In the genomic region with DNA sequence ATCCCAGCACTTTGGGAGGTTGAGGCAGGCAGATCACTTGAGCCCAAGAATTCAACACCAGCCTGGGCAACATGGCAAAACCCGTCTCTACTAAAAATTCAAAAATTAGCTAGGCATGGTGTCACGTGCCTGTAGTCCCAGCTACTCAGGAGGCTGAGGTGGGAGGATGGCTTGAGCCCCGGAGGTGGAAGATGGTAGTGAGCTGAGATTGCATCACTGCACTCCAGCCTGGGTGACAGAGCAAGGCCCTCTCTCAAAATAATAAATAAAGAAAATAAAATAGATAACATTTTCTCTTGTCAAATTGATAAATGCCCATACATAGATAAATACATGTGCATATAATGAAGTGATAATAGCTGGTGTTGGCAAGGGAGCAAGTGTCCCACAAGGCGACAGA, we compare ENCODE assay signal across 16 cellular contexts. TPM values are rescaled to one million over a fixed set of nuclear protein-coding genes. Genes with fewer than 3 reads are reported as not detected.
DNase-seq lines count a peak whose midpoint lies in the region; ATAC-seq, FAIRE-seq and TF ChIP-seq lines count a peak whose summit lies in the region.
"Had no signal": no experiment of that assay in that cellular context is flagged by ENCODE, and none has a peak within 500 bp of the region (broad histone marks: within the 10 kb centered on the region; RNA-seq: fewer than 3 reads in every experiment).

No MANE protein-coding gene starts in this region.

- H3K9me3 ChIP-seq in breast epithelium (no peaks in the 10 kb centered on the region), K562 (replicated peaks; ENCODE audit: control insufficient read depth, insufficient read depth, low read depth, low read length) (peaks cover 6% of the 10 kb centered on the region), esophagus squamous epithelium (no peaks in the 10 kb centered on the region)

- H3K36me3 Mint-ChIP-seq in MCF 10A (ENCODE audit: insufficient read depth, unreplicated experiment) (no peaks in the 10 kb centered on the region), type B pancreatic cell (peaks cover 3% of the 10 kb centered on the region)
- H3K36me3 Mint-ChIP-seq: CD4-positive, CD25-positive, alpha-beta regulatory T cell had no signal

- H4K20me1 ChIP-seq in K562 (replicated peaks; ENCODE audit: control insufficient read depth, insufficient read depth, low read length): no peaks in the 10 kb centered on the region
- H4K20me1 ChIP-seq: BLaER1 treated with 17β-estradiol and CSF1 and Interleukin-3, amounts not matched to agents 10 nM and 100 nM had no signal

- H3K9me1 ChIP-seq in K562 (ENCODE audit: control insufficient read depth, insufficient read depth, low read length): no peaks in the 10 kb centered on the region

- H3K9me3 Mint-ChIP-seq in MCF 10A (ENCODE audit: unreplicated experiment) (no peaks in the 10 kb centered on the region), type B pancreatic cell (peaks cover 3% of the 10 kb centered on the region)

- H3K9ac ChIP-seq in K562 (ENCODE audit: insufficient read depth in 1 of 2, low read depth in 2 of 2, low read length in 2 of 2): no peak overlapping the region
- H3K9ac ChIP-seq: BLaER1 treated with 17β-estradiol and CSF1 and Interleukin-3, amounts not matched to agents 10 nM and 100 nM had no signal

- H3K4me1 ChIP-seq in breast epithelium (no peaks in the 10 kb centered on the region), K562 (replicated peaks in 1 of 2; ENCODE audit: control insufficient read depth in 2 of 2, insufficient read depth in 2 of 2, low read length in 2 of 2) (no peaks in the 10 kb centered on the region), esophagus squamous epithelium (peaks cover 0 to 21% (median 13%) of the 10 kb centered on the region in 3 donors)
- H3K4me1 ChIP-seq: BLaER1 treated with 17β-estradiol and CSF1 and Interleukin-3, amounts not matched to agents 10 nM and 100 nM; HAP-1 had no signal

- CTCF ChIA-PET in MCF 10A (lab: Yijun Ruan, JAX): no interaction called here
- CTCF ChIA-PET in K562 (lab: Yijun Ruan, JAX; ENCODE audit: low intra/inter-chr PET ratio): no interaction called here

- no peak overlapping the region for H3K4me2 ChIP-seq in K562 (ENCODE audit: insufficient read depth, low read length)
- H3K4me2 ChIP-seq: BLaER1 treated with 17β-estradiol and CSF1 and Interleukin-3, amounts not matched to agents 10 nM and 100 nM had no signal

- BruUV-seq in MCF 10A (replicated peaks; lab: Mats Ljungman, UMichigan) (no TSS peak), K562 (replicated peaks; lab: Mats Ljungman, UMichigan) (no TSS peak)

- H3K27ac ChIP-seq in breast epithelium (peak overlapping the region; percentile 84 to 88), K562 (ENCODE audit: extremely low read depth, low read depth, low read length) (no peak overlapping the region), esophagus squamous epithelium (peak overlapping the region; percentile 13 to 82 (median 60))
- H3K27ac ChIP-seq: 22Rv1; BLaER1 treated with 17β-estradiol and CSF1 and Interleukin-3, amounts not matched to agents 10 nM and 100 nM had no signal

- no peak overlapping the region for H2AFZ ChIP-seq in K562 (ENCODE audit: low read depth, low read length)

- TF ChIP-seq POLR2A in breast epithelium (IDR thresholded peaks at IDR 0.05) (no peak), K562 (conservative IDR thresholded peaks at IDR 0.05) (no peak), esophagus squamous epithelium (IDR thresholded peaks at IDR 0.05) (no peak)

- peaks cover 5% of the 10 kb centered on the region for H3K4me1 Mint-ChIP-seq in MCF 10A (ENCODE audit: insufficient read depth, unreplicated experiment)
- peaks cover 12% of the 10 kb centered on the region for H3K4me1 Mint-ChIP-seq in type B pancreatic cell (ENCODE audit: unreplicated experiment)
- H3K4me1 Mint-ChIP-seq: CD4-positive, CD25-positive, alpha-beta regulatory T cell had no signal

- TF ChIP-seq CTCF in breast epithelium (IDR thresholded peaks at IDR 0.05): peak in 1 of 3 donors; percentile 23
- TF ChIP-seq CTCF in MCF 10A (IDR thresholded peaks at IDR 0.05; ENCODE audit: unreplicated experiment): no peak
- no peak for TF ChIP-seq CTCF in K562 (IDR thresholded peaks at IDR 0.05 in 2 of 3, conservative IDR thresholded peaks at IDR 0.05 in 1 of 3; ENCODE audit: insufficient read depth in 2 of 3, low read depth in 1 of 3, low read length in 3 of 3)
- peak in 1 of 6 experiments; percentile 17 for TF ChIP-seq CTCF in esophagus squamous epithelium (IDR thresholded peaks at IDR 0.05)
- peak; percentile 50 for TF ChIP-seq CTCF in type B pancreatic cell (conservative IDR thresholded peaks at IDR 0.05)

- TF ChIP-seq EP300 in K562 (IDR thresholded peaks at IDR 0.05; ENCODE audit: low read length): no peak

- ATAC-seq in K562: peak; percentile 65
- ATAC-seq: HepG2 had no signal

- no peaks in the 10 kb centered on the region for H3K79me2 ChIP-seq in K562 (ENCODE audit: control insufficient read depth, insufficient read depth, low read length)

- H3K27me3 ChIP-seq in breast epithelium: no peaks in the 10 kb centered on the region
- H3K27me3 ChIP-seq in K562 (ENCODE audit: control insufficient read depth in 2 of 2, insufficient read depth in 2 of 2, low read length in 2 of 2): no peaks in the 10 kb centered on the region
- H3K27me3 ChIP-seq in esophagus squamous epithelium: no peaks in the 10 kb centered on the region
- H3K27me3 ChIP-seq: BLaER1 treated with 17β-estradiol and CSF1 and Interleukin-3, amounts not matched to agents 10 nM and 100 nM had no signal

- no peak overlapping the region for H3K4me3 ChIP-seq in breast epithelium
- no peak overlapping the region for H3K4me3 ChIP-seq in K562
- no peak overlapping the region for H3K4me3 ChIP-seq in esophagus squamous epithelium
- H3K4me3 ChIP-seq: BLaER1 treated with 17β-estradiol and CSF1 and Interleukin-3, amounts not matched to agents 10 nM and 100 nM; HAP-1 had no signal

- H3K27me3 Mint-ChIP-seq in MCF 10A (ENCODE audit: insufficient read depth, unreplicated experiment): no peaks in the 10 kb centered on the region
- no peaks in the 10 kb centered on the region for H3K27me3 Mint-ChIP-seq in type B pancreatic cell

- no peak overlapping the region for H3K27ac Mint-ChIP-seq in MCF 10A (ENCODE audit: low read depth, unreplicated experiment)
- no peak overlapping the region for H3K27ac Mint-ChIP-seq in type B pancreatic cell
- H3K27ac Mint-ChIP-seq: CD4-positive, CD25-positive, alpha-beta regulatory T cell had no signal

- H3K36me3 ChIP-seq in breast epithelium: no peaks in the 10 kb centered on the region
- H3K36me3 ChIP-seq in K562 (ENCODE audit: control insufficient read depth, insufficient read depth, low read length): no peaks in the 10 kb centered on the region
- H3K36me3 ChIP-seq in esophagus squamous epithelium: no peaks in the 10 kb centered on the region
- H3K36me3 ChIP-seq: HAP-1 had no signal

- in situ Hi-C loops in K562 (cut with MboI): no loop called here

- POLR2A ChIA-PET in MCF 10A (lab: Yijun Ruan, JAX) (no interaction called here), K562 (lab: Yijun Ruan, JAX) (interaction anchor here (1.0 to 1.2 kb wide), 2 partner anchors 9 to 15 kb away, joined by 5 to 6 read pairs; no protein-coding TSS in a partner anchor)

- H3K4me3 Mint-ChIP-seq in MCF 10A (ENCODE audit: unreplicated experiment) (no peak overlapping the region), type B pancreatic cell (no peak overlapping the region)
- H3K4me3 Mint-ChIP-seq: CD4-positive, CD25-positive, alpha-beta regulatory T cell had no signal

- DNase-seq in breast epithelium (ENCODE audit: low spot score in 2 of 2): no peak
- DNase-seq in MCF 10A (ENCODE audit: unreplicated experiment): no peak
- DNase-seq in K562 (ENCODE audit: extremely low read depth in 1 of 4, low spot score in 3 of 4): no peak
- no peak for DNase-seq in esophagus squamous epithelium (lab: John Stamatoyannopoulos, UW)
- no peak for DNase-seq in type B pancreatic cell (ENCODE audit: extremely low spot score, unreplicated experiment)
- no peak for DNase-seq in iPS-NIHi7 (ENCODE audit: extremely low spot score)
- no peak for DNase-seq in HUDEP-2 (lab: John Stamatoyannopoulos, UW; ENCODE audit: unreplicated experiment in 76 of 76)
- no peak for DNase-seq in NCI-H128 (lab: John Stamatoyannopoulos, UW; ENCODE audit: unreplicated experiment)
- DNase-seq: AML-193; CD4-positive, CD25-positive, alpha-beta regulatory T cell; DMS53; GF-D8 had no signal

- intact Hi-C loops in breast epithelium (cut with DNase I; ENCODE audit: low total_unique reads): no loop called here
- intact Hi-C loops in MCF 10A (cut with micrococcal nuclease): no loop called here
- intact Hi-C loops in K562 (cut with micrococcal nuclease): no loop called here
- intact Hi-C loops in esophagus squamous epithelium (cut with DNase I): no loop called here

- WGBS in K562 (ENCODE audit: insufficient coverage, low coverage, missing lambda C conversion rate): 30% methylated on average over 4 of the region's 4 CpGs
- 41 to 53% methylated on average over 4 of the region's 4 CpGs for WGBS in esophagus squamous epithelium, 2 donors

- no peak for TF ChIP-seq RAD21 in K562 (CRISPR knock-in tag; conservative IDR thresholded peaks at IDR 0.05 in 1 of 2, IDR thresholded peaks at IDR 0.05 in 1 of 2)

- FAIRE-seq in K562 (lab: Jason Lieb, UNC): no peak
- FAIRE-seq: HepG2 had no signal

TF ChIP-seq in K562, 482 proteins besides CTCF, POLR2A, EP300 and RAD21 (continues in another document):
- TF ChIP-seq NCOR1 (IDR thresholded peaks at IDR 0.05) (no peak), ZKSCAN1 (IDR thresholded peaks at IDR 0.05; ENCODE audit: low read depth, low read length) (no peak)

RNA-seq across cellular contexts. Expression of a gene that starts 33.3 kb away (rescaled TPM):
- total RNA-seq in breast epithelium: 100 to 1,000 TPM in 2 of 3 donors, 10 to 100 TPM in 1; 43.0 to 192 (median 138) TPM
- total RNA-seq in MCF 10A (2022): 126 and 127 TPM in 2 replicates
- 91.9 and 204 TPM in 2 replicates for total RNA-seq in K562 (2011; cell fraction: chromatin; rRNA removed; ENCODE audit: low replicate concordance)
- total RNA-seq in K562 (2011; cell fraction: nucleolus; rRNA removed): 90.6 and 92.5 TPM in 2 replicates
- total RNA-seq in K562 (2011; cell fraction: nucleoplasm; rRNA removed): 67.2 and 68.6 TPM in 2 replicates
- total RNA-seq in K562 (2014; rRNA removed): 10.1 and 13.6 TPM in 2 replicates
- total RNA-seq in K562 (2014; rRNA removed; fragmentation: Illumina TruSeq; extraction: Trizol): 9.2 and 9.6 TPM in 2 replicates
- 11.0 and 11.2 TPM in 2 replicates for total RNA-seq in K562 (2015; rRNA removed; fragmentation: Illumina TruSeq; extraction: Trizol)
- 24.0 and 26.8 TPM in 2 replicates for total RNA-seq in K562 (2021)
- polyA plus RNA-seq in K562 (2011; rRNA removed): 8.8 and 11.9 TPM in 2 replicates
- polyA plus RNA-seq in K562 (2011; cell fraction: cytosol; rRNA removed): 8.1 and 10.6 TPM in 2 replicates
- polyA plus RNA-seq in K562 (2011; cell fraction: nucleus; rRNA removed): 72.9 and 124 TPM in 2 replicates
- polyA plus RNA-seq in K562 (2012): 16.0 and 23.5 TPM in 2 replicates
- polyA plus RNA-seq in K562 (2014; fragmentation: Illumina TruSeq; extraction: Trizol): 17.9 and 18.8 TPM in 2 replicates
- polyA plus RNA-seq in K562 (2014; fragmentation: Nextera tagmentation; extraction: Ambion mirVana): 1 to 10 TPM; 1.4 to 1.5 TPM
- polyA plus RNA-seq in K562 (2014; rRNA removed): 17.2 and 17.3 TPM in 2 replicates
- polyA minus RNA-seq in K562 (2011; rRNA and poly(A)+ RNA removed): 11.9 and 15.3 TPM in 2 replicates
- 7.3 and 10.1 TPM in 2 replicates for polyA minus RNA-seq in K562 (2011; cell fraction: cytosol; rRNA and poly(A)+ RNA removed)
- polyA minus RNA-seq in K562 (2011; cell fraction: nucleus; rRNA and poly(A)+ RNA removed): 27.9 and 33.8 TPM in 2 replicates
- total RNA-seq in esophagus squamous epithelium: 10 to 100 TPM; 34.1 to 50.9 (median 41.3) TPM
- total RNA-seq in type B pancreatic cell (ENCODE audit: low replicate concordance): 57.4 and 80.0 TPM in 2 replicates
